ENCODE assay signal across 2 cellular contexts in genomic region chr11:13358871-13359270, GRCh38.
A peak's percentile ranks its signal among the peaks of the same experiment; 100 is the strongest.
TF ChIP-seq lines count a peak whose summit lies in the region.

No MANE protein-coding gene starts in this region.

TF ChIP-seq in SK-N-SH, 30 proteins besides CTCF, POLR2A, EP300 and RAD21 (continued from another document):
- TF ChIP-seq USF1 (IDR thresholded peaks at IDR 0.05; ENCODE audit: borderline replicate concordance, low read depth) (no peak), RXRA (IDR thresholded peaks at IDR 0.05; ENCODE audit: borderline replicate concordance, low read depth) (no peak), USF2 (IDR thresholded peaks at IDR 0.05; ENCODE audit: borderline replicate concordance, low read depth, low read length) (no peak), POLR2AphosphoS5 (IDR thresholded peaks at IDR 0.05; ENCODE audit: low read depth, low read length) (no peak), RFX5 (IDR thresholded peaks at IDR 0.05; ENCODE audit: low read length) (no peak), TEAD4 (IDR thresholded peaks at IDR 0.05; ENCODE audit: borderline replicate concordance, insufficient read depth) (no peak), PBX3 (IDR thresholded peaks at IDR 0.05) (peak; percentile 39; the same call in 1 of the 2 replicates), JUND (IDR thresholded peaks at IDR 0.05) (peak; percentile 33; the same call in 1 of the 2 replicates), GABPA (IDR thresholded peaks at IDR 0.05; ENCODE audit: low read depth) (no peak), SMC3 (IDR thresholded peaks at IDR 0.05; ENCODE audit: low read depth, low read length) (no peak), ZBTB33 (IDR thresholded peaks at IDR 0.05; ENCODE audit: borderline replicate concordance, low read depth) (no peak), MAX (IDR thresholded peaks at IDR 0.05; ENCODE audit: low read depth) (no peak), REST (IDR thresholded peaks at IDR 0.05; ENCODE audit: low read depth, low read length) (no peak), YY1 (IDR thresholded peaks at IDR 0.05; ENCODE audit: low read depth) (no peak), FOSL2 (IDR thresholded peaks at IDR 0.05; ENCODE audit: borderline replicate concordance, low read depth) (peak; percentile 46; the same call in 1 of the 2 replicates), EZH2phosphoT487 (IDR thresholded peaks at IDR 0.05; ENCODE audit: borderline replicate concordance, low read depth) (no peak)

TF ChIP-seq in SK-N-SH treated with all-trans-retinoic acid at 6 μM for 48 hours, 23 proteins besides CTCF, POLR2A, EP300 and RAD21:
- TF ChIP-seq TSHZ2 (CRISPR knock-in tag; IDR thresholded peaks at IDR 0.05) (no peak), ZNF8 (CRISPR knock-in tag; IDR thresholded peaks at IDR 0.05) (no peak), ZNF70 (CRISPR knock-in tag; IDR thresholded peaks at IDR 0.05) (no peak), ISL1 (CRISPR knock-in tag; IDR thresholded peaks at IDR 0.05) (no peak), ZC3H10 (CRISPR knock-in tag; IDR thresholded peaks at IDR 0.05) (no peak), SNAI2 (CRISPR knock-in tag; IDR thresholded peaks at IDR 0.05) (no peak), CREB5 (CRISPR knock-in tag; IDR thresholded peaks at IDR 0.05; ENCODE audit: low read depth) (no peak), OSR1 (CRISPR knock-in tag; IDR thresholded peaks at IDR 0.05) (no peak), ZFP30 (CRISPR knock-in tag; IDR thresholded peaks at IDR 0.05) (no peak), ZNF565 (CRISPR knock-in tag; conservative IDR thresholded peaks at IDR 0.05; ENCODE audit: low read depth) (no peak), PPARA (CRISPR knock-in tag; IDR thresholded peaks at IDR 0.05; ENCODE audit: borderline replicate concordance) (no peak), RARB (CRISPR knock-in tag; IDR thresholded peaks at IDR 0.05) (no peak), POU6F1 (CRISPR knock-in tag; IDR thresholded peaks at IDR 0.05; ENCODE audit: borderline replicate concordance, low read depth) (no peak), TOX (CRISPR knock-in tag; IDR thresholded peaks at IDR 0.05; ENCODE audit: borderline replicate concordance) (no peak), ARNTL (CRISPR knock-in tag; IDR thresholded peaks at IDR 0.05; ENCODE audit: borderline replicate concordance, low read depth) (no peak)
